ENCODE assay signal across 26 cellular contexts in the genomic region with DNA sequence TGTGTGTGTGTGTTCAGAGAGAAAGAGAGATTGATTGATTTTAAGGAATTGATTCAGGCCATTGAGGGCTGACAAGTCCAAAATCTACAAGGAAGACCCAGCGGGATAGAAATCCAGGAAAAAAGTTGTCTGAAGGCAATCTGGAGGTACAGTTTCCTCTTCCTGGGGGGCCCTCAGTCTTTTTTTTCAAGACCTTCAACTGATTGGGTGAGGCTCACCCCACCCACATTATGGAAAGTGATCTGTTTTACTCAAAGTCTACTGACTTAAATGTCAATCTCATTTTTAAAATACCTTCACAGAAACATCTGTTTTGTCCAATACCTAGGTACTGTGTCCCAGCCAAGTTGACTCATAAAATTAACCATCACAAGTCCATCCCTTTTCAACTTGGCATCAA.
DNase-seq lines count a peak whose midpoint lies in the region; ATAC-seq, FAIRE-seq and TF ChIP-seq lines count a peak whose summit lies in the region.
"Had no signal": no experiment of that assay in that cellular context is flagged by ENCODE, and none has a peak within 500 bp of the region (broad histone marks: within the 10 kb centered on the region; RNA-seq: fewer than 3 reads in every experiment).

No MANE protein-coding gene starts in this region.

- no peaks in the 10 kb centered on the region for H3K27me3 Mint-ChIP-seq in activated T-cell treated with anti-CD3 and anti-CD28 coated beads, Interleukin-2, amount 50 U/mL, for 24 hours
- H3K27me3 Mint-ChIP-seq: CD4-positive, alpha-beta memory T cell had no signal

- in situ Hi-C loops in K562 (cut with MboI) = no loop called here

- POLR2A ChIA-PET in HEK293 (lab: Yijun Ruan, JAX) = no interaction called here
- POLR2A ChIA-PET in K562 (lab: Yijun Ruan, JAX) = no interaction called here

- H3K36me3 ChIP-seq in HEK293 (ENCODE audit: control insufficient read depth in 2 of 2, insufficient read depth in 1 of 2, low read length in 2 of 2) (no peaks in the 10 kb centered on the region), K562 (ENCODE audit: control insufficient read depth, insufficient read depth, low read length) (no peaks in the 10 kb centered on the region), sigmoid colon (no peaks in the 10 kb centered on the region), tibial artery (no peaks in the 10 kb centered on the region)
- H3K36me3 ChIP-seq: BLaER1 treated with 17β-estradiol and CSF1 and Interleukin-3, amounts not matched to agents 10 nM and 100 nM had no signal

- H3K4me1 ChIP-seq in HEK293 (ENCODE audit: control insufficient read depth, insufficient read depth, low read length) = peaks cover 4% of the 10 kb centered on the region; the same call in 1 of the 2 replicates
- no peaks in the 10 kb centered on the region for H3K4me1 ChIP-seq in K562 (replicated peaks in 1 of 2; ENCODE audit: control insufficient read depth in 2 of 2, insufficient read depth in 2 of 2, low read length in 2 of 2)
- H3K4me1 ChIP-seq in sigmoid colon = peaks cover 0 to 60% (median 43%) of the 10 kb centered on the region in 4 donors
- H3K4me1 ChIP-seq in tibial artery = peaks cover 0 to 52% (median 37%) of the 10 kb centered on the region in 4 donors
- H3K4me1 ChIP-seq: A549; BLaER1 treated with 17β-estradiol and CSF1 and Interleukin-3, amounts not matched to agents 10 nM and 100 nM had no signal

- no peak overlapping the region for H3K4me2 ChIP-seq in K562 (ENCODE audit: insufficient read depth, low read length)
- H3K4me2 ChIP-seq: A549; BLaER1 treated with 17β-estradiol and CSF1 and Interleukin-3, amounts not matched to agents 10 nM and 100 nM had no signal

- H3K4me3 Mint-ChIP-seq in activated T-cell treated with anti-CD3 and anti-CD28 coated beads, Interleukin-2, amount 50 U/mL, for 24 hours = no peak overlapping the region
- H3K4me3 Mint-ChIP-seq: B cell; CD14-positive monocyte; CD4-positive, alpha-beta memory T cell; CD4-positive, CD25-positive, alpha-beta regulatory T cell; CD8-positive, alpha-beta memory T cell had no signal

- TF ChIP-seq POLR2A in K562 (conservative IDR thresholded peaks at IDR 0.05) = no peak
- TF ChIP-seq POLR2A in sigmoid colon (IDR thresholded peaks at IDR 0.05) = no peak

- H3K4me3 ChIP-seq in HEK293 (ENCODE audit: low read depth, low read length) (no peak overlapping the region), K562 (no peak overlapping the region), sigmoid colon (no peak overlapping the region), tibial artery (no peak overlapping the region)
- H3K4me3 ChIP-seq: A549; BLaER1 treated with 17β-estradiol and CSF1 and Interleukin-3, amounts not matched to agents 10 nM and 100 nM; GM12878 had no signal

- no peak for FAIRE-seq in K562 (lab: Jason Lieb, UNC)
- FAIRE-seq: A549, GM12878, GM12892, GM18507 had no signal

- no peak for TF ChIP-seq CTCF in HEK293 (tag by site-specific recombination; IDR thresholded peaks at IDR 0.05)
- no peak for TF ChIP-seq CTCF in K562 (IDR thresholded peaks at IDR 0.05 in 2 of 3, conservative IDR thresholded peaks at IDR 0.05 in 1 of 3; ENCODE audit: insufficient read depth in 2 of 3, low read depth in 1 of 3, low read length in 3 of 3)
- no peak for TF ChIP-seq CTCF in sigmoid colon (IDR thresholded peaks at IDR 0.05)
- TF ChIP-seq CTCF in tibial artery (IDR thresholded peaks at IDR 0.05) = no peak

- CTCF ChIA-PET in HEK293 (lab: Yijun Ruan, JAX) = no interaction called here
- CTCF ChIA-PET in K562 (lab: Yijun Ruan, JAX; ENCODE audit: low intra/inter-chr PET ratio) = no interaction called here

- ATAC-seq in K562 = no peak
- ATAC-seq: A549, GM12878 had no signal

- no peak overlapping the region for H3K27ac Mint-ChIP-seq in activated T-cell treated with anti-CD3 and anti-CD28 coated beads, Interleukin-2, amount 50 U/mL, for 24 hours
- H3K27ac Mint-ChIP-seq: B cell; CD14-positive monocyte; CD4-positive, alpha-beta memory T cell; CD4-positive, CD25-positive, alpha-beta regulatory T cell; CD8-positive, alpha-beta memory T cell had no signal

- H3K9me3 Mint-ChIP-seq in activated T-cell treated with anti-CD3 and anti-CD28 coated beads, Interleukin-2, amount 50 U/mL, for 24 hours = peaks cover 3% of the 10 kb centered on the region
- H3K9me3 Mint-ChIP-seq: CD14-positive monocyte; CD4-positive, CD25-positive, alpha-beta regulatory T cell; CD8-positive, alpha-beta memory T cell had no signal

- H3K27me3 ChIP-seq in K562 (ENCODE audit: control insufficient read depth in 2 of 2, insufficient read depth in 2 of 2, low read length in 2 of 2) (peaks cover 2 to 3% of the 10 kb centered on the region in 2 experiments; a peak in 1 of 5 replicates), sigmoid colon (no peaks in the 10 kb centered on the region), tibial artery (no peaks in the 10 kb centered on the region)
- H3K27me3 ChIP-seq: BLaER1 treated with 17β-estradiol and CSF1 and Interleukin-3, amounts not matched to agents 10 nM and 100 nM had no signal

- intact Hi-C loops in K562 (cut with micrococcal nuclease) = no loop called here
- intact Hi-C loops in sigmoid colon (cut with DNase I) = no loop called here
- intact Hi-C loops in tibial artery (cut with DNase I; ENCODE audit: low total_unique reads) = no loop called here

- H2AFZ ChIP-seq in K562 (ENCODE audit: low read depth, low read length) = no peak overlapping the region

- DNase-seq in K562 (ENCODE audit: extremely low read depth in 1 of 4, low spot score in 3 of 4) (no peak), sigmoid colon (no peak), tibial artery (no peak), NCI-H1694 treated with DMSO at 0.1 percent for 48 hours (lab: John Stamatoyannopoulos, UW) (no peak), Kasumi-1 (lab: John Stamatoyannopoulos, UW) (no peak), substantia nigra (lab: John Stamatoyannopoulos, UW) (no peak)
- DNase-seq in activated T-cell treated with anti-CD3 and anti-CD28 coated beads, Interleukin-2, amount 50 U/mL, for 24 hours = no peak
- DNase-seq: AML-193; CD4-positive, alpha-beta memory T cell; CD4-positive, CD25-positive, alpha-beta regulatory T cell; CD8-positive, alpha-beta memory T cell; COR-L47; DMS 273 treated with DMSO at 0.1 percent for 48 hours; DMS153; DND-41; EL; GDM1 had no signal

- H3K36me3 Mint-ChIP-seq in activated T-cell treated with anti-CD3 and anti-CD28 coated beads, Interleukin-2, amount 50 U/mL, for 24 hours (ENCODE audit: low read depth) = no peaks in the 10 kb centered on the region
- H3K36me3 Mint-ChIP-seq: CD14-positive monocyte; CD4-positive, alpha-beta memory T cell; CD4-positive, CD25-positive, alpha-beta regulatory T cell; CD8-positive, alpha-beta memory T cell had no signal

- no peak for TF ChIP-seq RAD21 in K562 (CRISPR knock-in tag; conservative IDR thresholded peaks at IDR 0.05 in 1 of 2, IDR thresholded peaks at IDR 0.05 in 1 of 2)

- H4K20me1 ChIP-seq in K562 (replicated peaks; ENCODE audit: control insufficient read depth, insufficient read depth, low read length) = no peaks in the 10 kb centered on the region
- H4K20me1 ChIP-seq: BLaER1 treated with 17β-estradiol and CSF1 and Interleukin-3, amounts not matched to agents 10 nM and 100 nM had no signal

- no peaks in the 10 kb centered on the region for H3K9me1 ChIP-seq in K562 (ENCODE audit: control insufficient read depth, insufficient read depth, low read length)

- TF ChIP-seq EP300 in K562 (IDR thresholded peaks at IDR 0.05; ENCODE audit: low read length) = no peak
- TF ChIP-seq EP300 in sigmoid colon (IDR thresholded peaks at IDR 0.05) = no peak

- H3K27ac ChIP-seq in HEK293 (ENCODE audit: extremely low read depth, low read depth, low read length) (no peak overlapping the region), K562 (ENCODE audit: extremely low read depth, low read depth, low read length) (no peak overlapping the region), sigmoid colon (peak overlapping the region in 3 of 4 donors; percentile 43 to 67 (median 64)), tibial artery (peak overlapping the region; percentile 85 to 88), substantia nigra (ENCODE audit: low read depth, low read length, poor library complexity, severe bottlenecking) (no peak overlapping the region)
- H3K27ac ChIP-seq: 22Rv1; A549; BLaER1 treated with 17β-estradiol and CSF1 and Interleukin-3, amounts not matched to agents 10 nM and 100 nM had no signal

- H3K9me3 ChIP-seq in HEK293 (ENCODE audit: control insufficient read depth, insufficient read depth, low read depth, low read length) (no peaks in the 10 kb centered on the region), K562 (replicated peaks; ENCODE audit: control insufficient read depth, insufficient read depth, low read depth, low read length) (no peaks in the 10 kb centered on the region), sigmoid colon (no peaks in the 10 kb centered on the region), tibial artery (no peaks in the 10 kb centered on the region)
- H3K9me3 ChIP-seq: A549; BLaER1 treated with 17β-estradiol and CSF1 and Interleukin-3, amounts not matched to agents 10 nM and 100 nM had no signal

- H3K4me1 Mint-ChIP-seq in activated T-cell treated with anti-CD3 and anti-CD28 coated beads, Interleukin-2, amount 50 U/mL, for 24 hours (ENCODE audit: low read depth) = no peaks in the 10 kb centered on the region
- H3K4me1 Mint-ChIP-seq: B cell; CD14-positive monocyte; CD4-positive, alpha-beta memory T cell; CD4-positive, CD25-positive, alpha-beta regulatory T cell; CD8-positive, alpha-beta memory T cell had no signal

- H3K9ac ChIP-seq in K562 (ENCODE audit: insufficient read depth in 1 of 2, low read depth in 2 of 2, low read length in 2 of 2) = no peak overlapping the region
- H3K9ac ChIP-seq: BLaER1 treated with 17β-estradiol and CSF1 and Interleukin-3, amounts not matched to agents 10 nM and 100 nM had no signal

- H3K79me2 ChIP-seq in K562 (ENCODE audit: control insufficient read depth, insufficient read depth, low read length) = no peaks in the 10 kb centered on the region

- BruUV-seq in K562 (replicated peaks; lab: Mats Ljungman, UMichigan) = no TSS peak

- WGBS in K562 (ENCODE audit: insufficient coverage, low coverage, missing lambda C conversion rate) = 0% methylated on average over 1 of the region's 1 CpG
- 90 to 100% methylated on average over 1 of the region's 1 CpG for WGBS in sigmoid colon, 2 donors

TF ChIP-seq in HEK293, 187 proteins besides CTCF, POLR2A, EP300 and RAD21:
- peak; percentile 97 for TF ChIP-seq ZNF10 (tag by site-specific recombination; IDR thresholded peaks at IDR 0.05)
- no peak for TF ChIP-seq ZNF132 (tag by site-specific recombination; IDR thresholded peaks at IDR 0.05; ENCODE audit: borderline replicate concordance)

TF ChIP-seq in K562, 482 proteins besides CTCF, POLR2A, EP300 and RAD21 (continues in another document):
- TF ChIP-seq MCM7 (IDR thresholded peaks at IDR 0.05) = no peak

Comparison
In these comparisons a context has a peak if more than half of its experiments do, and no peak if none do; other contexts are left out.
1. H3K27ac ChIP-seq: peak in sigmoid colon (3 of 4) and tibial artery (2 of 2); none in HEK293 (single experiment), K562 (single experiment) and substantia nigra (single experiment).